In the genomic region with DNA sequence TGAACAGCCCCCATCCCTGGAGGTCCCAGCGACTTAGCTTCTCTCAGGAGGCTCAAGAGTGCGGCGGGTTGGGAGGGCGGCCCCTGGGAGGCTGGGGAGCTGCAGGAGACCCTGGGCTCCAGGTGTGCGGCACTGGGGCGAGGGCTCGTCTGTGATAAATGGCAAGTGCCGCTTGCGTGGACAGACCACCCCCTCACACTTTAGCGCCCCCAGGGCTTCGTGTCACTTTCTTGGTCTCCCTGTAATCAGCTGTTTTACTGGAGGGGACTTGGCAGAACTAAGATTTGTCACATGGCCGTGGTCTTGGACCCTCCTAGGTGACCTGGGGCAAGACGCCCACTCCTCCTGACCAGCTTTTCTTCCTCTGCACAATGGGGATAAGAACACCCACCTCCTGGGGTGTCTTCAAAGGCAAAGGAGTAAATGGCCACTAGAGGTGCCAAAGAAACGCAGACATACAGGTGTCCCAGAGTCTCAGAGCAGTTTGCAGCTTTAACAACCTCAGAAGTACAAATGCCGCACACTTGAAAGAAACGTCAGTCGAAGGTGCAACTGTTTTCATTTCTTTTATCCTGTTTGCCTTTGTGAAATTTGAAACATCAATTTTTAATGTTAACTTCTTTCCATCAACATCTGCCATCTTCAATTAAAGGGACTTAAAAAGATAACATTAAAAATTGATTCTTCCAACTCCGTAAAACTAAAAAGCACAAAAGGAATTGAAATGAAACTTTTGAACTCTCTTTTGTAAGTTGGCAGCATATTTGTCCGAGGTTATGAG, we compare ENCODE assay signal across 8 cellular contexts. TPM values are rescaled to one million over a fixed set of nuclear protein-coding genes. Genes with fewer than 3 reads are reported as not detected.
DNase-seq lines count a peak whose midpoint lies in the region; ATAC-seq and TF ChIP-seq lines count a peak whose summit lies in the region.

No MANE protein-coding gene starts in this region.

- CTCF ChIA-PET in activated CD8-positive, alpha-beta memory T cell treated with anti-CD3 and anti-CD28 coated beads, Interleukin-2, amount 10 ng/mL, durations not matched to agents 7 days and 5 days (lab: Charles Lee): interaction anchor here (0.5 to 1.8 kb wide), 11 partner anchors 8 to 233 kb away, joined by 3 to 16 read pairs (median 4); a partner anchor contains a TSS
- CTCF ChIA-PET in activated CD4-positive, alpha-beta memory T cell treated with anti-CD3 and anti-CD28 coated beads for 36 hours (lab: Charles Lee): interaction anchor here (0.6 to 6.8 kb wide), 13 partner anchors 27 to 415 kb away, joined by 3 to 110 read pairs (median 4); a partner anchor contains a TSS

- no peaks in the 10 kb centered on the region for H3K9me2 ChIP-seq in Karpas-422 (replicated peaks; ENCODE audit: insufficient read depth, low read length)

- H3K9ac ChIP-seq in Karpas-422 (ENCODE audit: low read length) (no peak overlapping the region), skeletal muscle satellite cell (ENCODE audit: low read depth, low read length) (peak overlapping the region; percentile 86)

- TF ChIP-seq CTCF in right atrium auricular region (IDR thresholded peaks at IDR 0.05): peak; percentile 20 to 52

- no peaks in the 10 kb centered on the region for H3K27me3 ChIP-seq in Karpas-422 (ENCODE audit: low read length)
- H3K27me3 ChIP-seq in right atrium auricular region: no peaks in the 10 kb centered on the region
- H3K27me3 ChIP-seq in skeletal muscle satellite cell (ENCODE audit: control insufficient read depth, insufficient read depth, low read length): no peaks in the 10 kb centered on the region

- no peaks in the 10 kb centered on the region for H3K79me2 ChIP-seq in Karpas-422 (ENCODE audit: low read length)

- H3K9me3 Mint-ChIP-seq in activated CD8-positive, alpha-beta memory T cell treated with anti-CD3 and anti-CD28 coated beads, Interleukin-2, amount 10 ng/mL, durations not matched to agents 7 days and 5 days (ENCODE audit: low read depth): peaks cover 5% of the 10 kb centered on the region
- H3K9me3 Mint-ChIP-seq in activated CD4-positive, alpha-beta memory T cell treated with anti-CD3 and anti-CD28 coated beads for 36 hours: no peaks in the 10 kb centered on the region

- intact Hi-C loops in activated CD4-positive, alpha-beta memory T cell treated with anti-CD3 and anti-CD28 coated beads for 36 hours (cut with micrococcal nuclease): loop anchor here (1.0 to 5.0 kb wide), 4 partner anchors 55 to 233 kb away; a partner anchor contains a TSS

- no peak overlapping the region for H3K4me3 Mint-ChIP-seq in activated CD8-positive, alpha-beta memory T cell treated with anti-CD3 and anti-CD28 coated beads, Interleukin-2, amount 10 ng/mL, durations not matched to agents 7 days and 5 days
- peak overlapping the region; percentile 45 for H3K4me3 Mint-ChIP-seq in activated CD4-positive, alpha-beta memory T cell treated with anti-CD3 and anti-CD28 coated beads for 36 hours

- no peaks in the 10 kb centered on the region for H3K9me3 ChIP-seq in Karpas-422 (ENCODE audit: low read length)
- H3K9me3 ChIP-seq in right atrium auricular region: no peaks in the 10 kb centered on the region
- no peaks in the 10 kb centered on the region for H3K9me3 ChIP-seq in skeletal muscle satellite cell (replicated peaks; ENCODE audit: low read length)

- no peaks in the 10 kb centered on the region for H3K36me3 Mint-ChIP-seq in activated CD8-positive, alpha-beta memory T cell treated with anti-CD3 and anti-CD28 coated beads, Interleukin-2, amount 10 ng/mL, durations not matched to agents 7 days and 5 days
- H3K36me3 Mint-ChIP-seq in activated CD4-positive, alpha-beta memory T cell treated with anti-CD3 and anti-CD28 coated beads for 36 hours: no peaks in the 10 kb centered on the region

- H3K4me2 ChIP-seq in Karpas-422 (ENCODE audit: low read depth, low read length, poor library complexity, severe bottlenecking) (no peak overlapping the region), skeletal muscle satellite cell (ENCODE audit: low read length) (peak overlapping the region; percentile 98)

- no peak overlapping the region for H2AFZ ChIP-seq in Karpas-422 (ENCODE audit: low read length)

- 0 out of 2 replicates have a peak, but pooled peaks cover 3% of the 10 kb centered on the region for H4K20me1 ChIP-seq in Karpas-422 (ENCODE audit: insufficient read depth, low read depth, low read length)

- no peak for DNase-seq in activated CD8-positive, alpha-beta memory T cell treated with anti-CD3 and anti-CD28 coated beads, Interleukin-2, amount 10 ng/mL, durations not matched to agents 7 days and 5 days
- no peak for DNase-seq in activated CD8-positive, alpha-beta memory T cell treated with anti-CD3 and anti-CD28 coated beads for 24 hours
- DNase-seq in Karpas-422 (peak; percentile 77), right atrium auricular region (ENCODE audit: low spot score) (no peak), NCI-H1092 treated with DMSO at 0.1 percent for 48 hours (lab: John Stamatoyannopoulos, UW) (no peak)
- DNase-seq in activated CD4-positive, alpha-beta memory T cell treated with anti-CD3 and anti-CD28 coated beads for 36 hours: peak; percentile 17

- H3K4me1 ChIP-seq in Karpas-422 (ENCODE audit: low read length) (peaks cover 10% of the 10 kb centered on the region), right atrium auricular region (peaks cover 0 to 37% of the 10 kb centered on the region in 2 donors), skeletal muscle satellite cell (ENCODE audit: control insufficient read depth, insufficient read depth, low read length) (peaks cover 19% of the 10 kb centered on the region)

- H3K4me3 ChIP-seq in Karpas-422 (ENCODE audit: low read length) (no peak overlapping the region), right atrium auricular region (peak overlapping the region; percentile 54 to 70), skeletal muscle satellite cell (ENCODE audit: low read length) (peak overlapping the region; percentile 85)

- H3K27me3 Mint-ChIP-seq in activated CD8-positive, alpha-beta memory T cell treated with anti-CD3 and anti-CD28 coated beads, Interleukin-2, amount 10 ng/mL, durations not matched to agents 7 days and 5 days: peaks cover 11% of the 10 kb centered on the region
- H3K27me3 Mint-ChIP-seq in activated CD4-positive, alpha-beta memory T cell treated with anti-CD3 and anti-CD28 coated beads for 36 hours: peaks cover 21% of the 10 kb centered on the region

- H3K27ac ChIP-seq in Karpas-422 (ENCODE audit: low read length) (no peak overlapping the region), right atrium auricular region (peak overlapping the region; percentile 92 to 98)

- H3K27ac Mint-ChIP-seq in activated CD8-positive, alpha-beta memory T cell treated with anti-CD3 and anti-CD28 coated beads, Interleukin-2, amount 10 ng/mL, durations not matched to agents 7 days and 5 days: no peak overlapping the region
- no peak overlapping the region for H3K27ac Mint-ChIP-seq in activated CD4-positive, alpha-beta memory T cell treated with anti-CD3 and anti-CD28 coated beads for 36 hours

- H3K4me1 Mint-ChIP-seq in activated CD8-positive, alpha-beta memory T cell treated with anti-CD3 and anti-CD28 coated beads, Interleukin-2, amount 10 ng/mL, durations not matched to agents 7 days and 5 days: peaks cover 13% of the 10 kb centered on the region
- H3K4me1 Mint-ChIP-seq in activated CD4-positive, alpha-beta memory T cell treated with anti-CD3 and anti-CD28 coated beads for 36 hours (ENCODE audit: low read depth): peaks cover 9% of the 10 kb centered on the region

- POLR2A ChIA-PET in activated CD4-positive, alpha-beta memory T cell treated with anti-CD3 and anti-CD28 coated beads for 36 hours (lab: Charles Lee): interaction anchor here (0.5 kb wide), 1 partner anchor 107 kb away, joined by 3 read pairs; no protein-coding TSS in a partner anchor

- H3K36me3 ChIP-seq in Karpas-422 (ENCODE audit: insufficient read depth, low read length) (no peaks in the 10 kb centered on the region), right atrium auricular region (peaks cover 1% of the 10 kb centered on the region), skeletal muscle satellite cell (ENCODE audit: insufficient read depth, low read length) (peaks cover 10% of the 10 kb centered on the region)

- ATAC-seq in activated CD8-positive, alpha-beta memory T cell treated with anti-CD3 and anti-CD28 coated beads, Interleukin-2, amount 10 ng/mL, durations not matched to agents 7 days and 5 days: peak; percentile 31
- no peak for ATAC-seq in GM18873 (IDR thresholded peaks at IDR 0.05; ENCODE audit: low FRiP score, unreplicated experiment)

RNA-seq across cellular contexts. Expression of a gene that starts 0.9 kb away (rescaled TPM):
- under 1 TPM; 0.21 to 0.93 TPM for total RNA-seq in activated CD8-positive, alpha-beta memory T cell treated with anti-CD3 and anti-CD28 coated beads, Interleukin-2, amount 10 ng/mL, durations not matched to agents 7 days and 5 days
- total RNA-seq in Karpas-422 (2014; rRNA removed; shearing (Covaris generic); ENCODE audit: low replicate concordance): not detected in 2 replicates
- under 1 TPM; 0.34 to 0.40 TPM for total RNA-seq in activated CD4-positive, alpha-beta memory T cell treated with anti-CD3 and anti-CD28 coated beads for 36 hours
- 1 to 10 TPM; 6.0 to 6.5 TPM for total RNA-seq in right atrium auricular region
- 2.2 and 3.5 TPM in 2 replicates for total RNA-seq in skeletal muscle satellite cell (2012; rRNA removed)

RNA-seq across cellular contexts. Expression of a gene that starts 14.1 kb away (rescaled TPM):
- not detected for total RNA-seq in activated CD8-positive, alpha-beta memory T cell treated with anti-CD3 and anti-CD28 coated beads, Interleukin-2, amount 10 ng/mL, durations not matched to agents 7 days and 5 days
- not detected in 2 replicates for total RNA-seq in Karpas-422 (2014; rRNA removed; shearing (Covaris generic); ENCODE audit: low replicate concordance)
- not detected for total RNA-seq in activated CD4-positive, alpha-beta memory T cell treated with anti-CD3 and anti-CD28 coated beads for 36 hours
- total RNA-seq in right atrium auricular region: under 1 TPM in 1 of 2 donors, not detected in 1; 0.71 TPM
- not detected in 2 replicates for total RNA-seq in skeletal muscle satellite cell (2012; rRNA removed)

RNA-seq across cellular contexts. Expression of a gene that starts 55.1 kb away (rescaled TPM):
- total RNA-seq in activated CD8-positive, alpha-beta memory T cell treated with anti-CD3 and anti-CD28 coated beads, Interleukin-2, amount 10 ng/mL, durations not matched to agents 7 days and 5 days: 1 to 10 TPM; 5.3 to 5.7 TPM
- 4.7 and 6.8 TPM in 2 replicates for total RNA-seq in Karpas-422 (2014; rRNA removed; shearing (Covaris generic); ENCODE audit: low replicate concordance)
- total RNA-seq in activated CD4-positive, alpha-beta memory T cell treated with anti-CD3 and anti-CD28 coated beads for 36 hours: 1 to 10 TPM; 3.0 to 3.5 TPM
- 10 to 100 TPM; 22.0 to 37.0 TPM for total RNA-seq in right atrium auricular region
- 1.3 and 1.5 TPM in 2 replicates for total RNA-seq in skeletal muscle satellite cell (2012; rRNA removed)

Comparison
In these comparisons a context has a peak if more than half of its experiments do, and no peak if none do; other contexts are left out.
1. DNase-seq: peak in Karpas-422 (single experiment) and activated CD4-positive, alpha-beta memory T cell treated with anti-CD3 and anti-CD28 coated beads for 36 hours (single experiment); none in activated CD8-positive, alpha-beta memory T cell treated with anti-CD3 and anti-CD28 coated beads, Interleukin-2, amount 10 ng/mL, durations not matched to agents 7 days and 5 days (single experiment), activated CD8-positive, alpha-beta memory T cell treated with anti-CD3 and anti-CD28 coated beads for 24 hours (single experiment), right atrium auricular region (single experiment) and NCI-H1092 treated with DMSO at 0.1 percent for 48 hours (single experiment).